ENCODE assay signal across 1 cellular context in genomic region chr5:76818844-76819831, GRCh38.
A peak's percentile ranks its signal among the peaks of the same experiment; 100 is the strongest.
TF ChIP-seq lines count a peak whose summit lies in the region.

Gene F2RL1, plus strand, starts transcription at chr5:76819030. Its CDS starts 153 bp downstream, at chr5:76819183.

TF ChIP-seq in HepG2, 621 proteins besides CTCF, POLR2A, EP300 and RAD21 (continued from another document and continues in another):
- TF ChIP-seq SKIL (CRISPR knock-in tag; IDR thresholded peaks at IDR 0.05; ENCODE audit: borderline replicate concordance) (peak; percentile 42; the same call in 1 of the 2 replicates), ZNF660 (CRISPR knock-in tag; IDR thresholded peaks at IDR 0.05; ENCODE audit: borderline replicate concordance, low read depth) (no peak), ZNF768 (CRISPR knock-in tag; IDR thresholded peaks at IDR 0.05) (no peak), ZNF703 (CRISPR knock-in tag; IDR thresholded peaks at IDR 0.05; ENCODE audit: borderline replicate concordance) (no peak), HOXA5 (CRISPR knock-in tag; IDR thresholded peaks at IDR 0.05) (0 out of 2 replicates have a peak, but pooled peaks have one; percentile 36), POLR2AphosphoS2 (IDR thresholded peaks at IDR 0.05; ENCODE audit: low read depth, low read length) (no peak), ZSCAN31 (CRISPR knock-in tag; IDR thresholded peaks at IDR 0.05; ENCODE audit: low read depth) (0 out of 2 replicates have a peak, but pooled peaks have one; percentile 48), ZNF569 (CRISPR knock-in tag; IDR thresholded peaks at IDR 0.05; ENCODE audit: borderline replicate concordance) (no peak), NONO (IDR thresholded peaks at IDR 0.05) (no peak), NONO (CRISPR knock-in tag; conservative IDR thresholded peaks at IDR 0.05) (0 out of 2 replicates have a peak, but pooled peaks have one; percentile 46), SNRNP70 (IDR thresholded peaks at IDR 0.05; ENCODE audit: low read depth, low read length) (no peak), ZNF292 (CRISPR knock-in tag; IDR thresholded peaks at IDR 0.05; ENCODE audit: borderline replicate concordance, low read depth) (no peak), HOXA9 (CRISPR knock-in tag; IDR thresholded peaks at IDR 0.05; ENCODE audit: borderline replicate concordance) (no peak), HMGXB3 (CRISPR knock-in tag; IDR thresholded peaks at IDR 0.05; ENCODE audit: borderline replicate concordance) (no peak), RXRB (CRISPR knock-in tag; IDR thresholded peaks at IDR 0.05; ENCODE audit: borderline replicate concordance) (peak; percentile 10; the same call in 1 of the 2 replicates), ZNF207 (IDR thresholded peaks at IDR 0.05; ENCODE audit: borderline replicate concordance) (no peak), NFATC3 (CRISPR knock-in tag; IDR thresholded peaks at IDR 0.05) (no peak), ZBTB10 (CRISPR knock-in tag; IDR thresholded peaks at IDR 0.05; ENCODE audit: borderline replicate concordance) (no peak), REST (IDR thresholded peaks at IDR 0.05; ENCODE audit: borderline replicate concordance in 1 of 2, low read depth in 1 of 2, low read length in 2 of 2) (no peak), FOXC1 (CRISPR knock-in tag; IDR thresholded peaks at IDR 0.05; ENCODE audit: borderline replicate concordance) (no peak), ZNF430 (CRISPR knock-in tag; IDR thresholded peaks at IDR 0.05) (no peak), TFDP2 (CRISPR knock-in tag; IDR thresholded peaks at IDR 0.05) (peak; percentile 32; the same call in 1 of the 2 replicates), MZF1 (CRISPR knock-in tag; IDR thresholded peaks at IDR 0.05; ENCODE audit: borderline replicate concordance) (no peak), ZBTB7B (CRISPR knock-in tag; IDR thresholded peaks at IDR 0.05) (no peak), ZFP36 (IDR thresholded peaks at IDR 0.05; ENCODE audit: borderline replicate concordance, low read depth, low read length, partially characterized antibody) (no peak), REXO4 (CRISPR knock-in tag; IDR thresholded peaks at IDR 0.05; ENCODE audit: borderline replicate concordance) (no peak), ARID2 (CRISPR knock-in tag; IDR thresholded peaks at IDR 0.05; ENCODE audit: borderline replicate concordance) (no peak), ZNF558 (CRISPR knock-in tag; IDR thresholded peaks at IDR 0.05; ENCODE audit: borderline replicate concordance) (no peak), GPBP1L1 (CRISPR knock-in tag; IDR thresholded peaks at IDR 0.05) (no peak), E2F2 (CRISPR knock-in tag; IDR thresholded peaks at IDR 0.05; ENCODE audit: borderline replicate concordance) (no peak), HNF4A (CRISPR knock-in tag; IDR thresholded peaks at IDR 0.05) (no peak), TBL1XR1 (IDR thresholded peaks at IDR 0.05; ENCODE audit: borderline replicate concordance, low read length, partially characterized antibody) (no peak), KLF9 (CRISPR knock-in tag; IDR thresholded peaks at IDR 0.05; ENCODE audit: low read depth) (no peak), ZNF550 (CRISPR knock-in tag; IDR thresholded peaks at IDR 0.05; ENCODE audit: borderline replicate concordance) (no peak), TSC22D2 (CRISPR knock-in tag; IDR thresholded peaks at IDR 0.05; ENCODE audit: borderline replicate concordance) (no peak), ZNF143 (CRISPR knock-in tag; IDR thresholded peaks at IDR 0.05) (no peak)
